ENCODE assay signal across 25 cellular contexts in the genomic region with DNA sequence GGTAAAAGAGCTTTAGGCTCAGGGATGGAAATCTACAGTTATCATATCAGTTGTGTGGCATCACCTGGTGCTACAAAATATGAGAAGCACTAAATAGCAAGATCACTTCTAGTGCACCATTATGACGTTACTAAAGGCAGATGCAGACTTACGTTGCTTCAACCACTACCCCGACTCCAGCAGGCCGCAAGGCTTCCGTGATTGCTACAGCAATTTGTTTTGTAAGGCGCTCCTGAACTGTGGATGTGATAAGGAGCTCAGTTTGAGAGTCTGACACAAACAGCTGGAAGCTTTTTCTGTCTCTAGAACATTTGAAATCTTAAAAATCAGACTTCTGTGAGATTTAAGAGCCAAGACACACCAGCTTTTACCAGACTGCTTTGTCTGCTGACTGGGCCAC.
"Had no signal": no experiment of that assay in that cellular context is flagged by ENCODE, and none has a peak within 500 bp of the region (broad histone marks: within the 10 kb centered on the region; RNA-seq: fewer than 3 reads in every experiment).

No MANE protein-coding gene starts in this region.

- H3K4me2 ChIP-seq: neural progenitor cell had no signal

- H3K36me3 ChIP-seq: neural progenitor cell, prostate gland, right atrium auricular region, sigmoid colon, suprapubic skin, transverse colon, vagina had no signal

- H3K27me3 Mint-ChIP-seq: memory B cell; naive B cell; natural killer cell treated with Interleukin-12 subunit alpha and Interleukin-12 subunit beta and Interleukin-15 and Interleukin-18, amount 100 ng/mL, for 72 hours; stimulated activated naive B cell treated with anti-CD40 and anti-IgM and Interleukin-4, amounts not matched to agents 10 μg/mL and 1 μg/mL and 100 μg/mL, for 72 hours; stimulated activated naive CD8-positive, alpha-beta T cell treated with anti-CD3 and anti-CD28 coated beads, Interleukin-15, Interleukin-2, amounts not matched to agents 100 ng/mL and 50 ng/mL, for 24 hours had no signal

- H2AFZ ChIP-seq: neural progenitor cell had no signal

- H3K4me1 ChIP-seq: prostate gland, right atrium auricular region, sigmoid colon, spleen, suprapubic skin, transverse colon, vagina had no signal

- H3K27ac Mint-ChIP-seq: memory B cell; mesothelial cell of epicardium; naive B cell; natural killer cell treated with Interleukin-12 subunit alpha and Interleukin-12 subunit beta and Interleukin-15 and Interleukin-18, amount 100 ng/mL, for 72 hours; neural progenitor cell; stimulated activated naive B cell treated with anti-CD40 and anti-IgM and Interleukin-4, amounts not matched to agents 10 μg/mL and 1 μg/mL and 100 μg/mL, for 72 hours; stimulated activated naive CD8-positive, alpha-beta T cell treated with anti-CD3 and anti-CD28 coated beads, Interleukin-15, Interleukin-2, amounts not matched to agents 100 ng/mL and 50 ng/mL, for 24 hours had no signal

- H3K36me3 Mint-ChIP-seq: neural progenitor cell had no signal

- DNase-seq: cortex of kidney; effector CD4-positive, alpha-beta T cell; foreskin melanocyte; glutamatergic neuron; heart right ventricle; hypothalamus; mucosa of descending colon; naive B cell; nucleus accumbens; sigmoid colon; spleen; stimulated activated naive B cell treated with anti-CD40 and anti-IgM and Interleukin-4, amounts not matched to agents 10 μg/mL and 1 μg/mL and 100 μg/mL, for 72 hours; transverse colon had no signal

- H3K4me3 ChIP-seq: heart right ventricle, lung, mucosa of descending colon, neural progenitor cell, prostate gland, right atrium auricular region, sigmoid colon, spleen, suprapubic skin, transverse colon, vagina had no signal

- H3K9ac ChIP-seq: neural progenitor cell had no signal

- H3K9me3 ChIP-seq: heart right ventricle, mucosa of descending colon, prostate gland, right atrium auricular region, sigmoid colon, spleen, suprapubic skin, transverse colon, vagina had no signal

- H3K27ac ChIP-seq: epithelial cell of prostate, heart right ventricle, neural progenitor cell, prostate gland, right atrium auricular region, sigmoid colon, spleen, suprapubic skin, transverse colon, vagina had no signal

- H3K4me1 Mint-ChIP-seq: memory B cell; mesothelial cell of epicardium; naive B cell; stimulated activated naive B cell treated with anti-CD40 and anti-IgM and Interleukin-4, amounts not matched to agents 10 μg/mL and 1 μg/mL and 100 μg/mL, for 72 hours had no signal

- H3K27me3 ChIP-seq: heart right ventricle, neural progenitor cell, right atrium auricular region, sigmoid colon, spleen, suprapubic skin, transverse colon, vagina had no signal

- H3K4me3 Mint-ChIP-seq: memory B cell; mesothelial cell of epicardium; naive B cell; natural killer cell treated with Interleukin-12 subunit alpha and Interleukin-12 subunit beta and Interleukin-15 and Interleukin-18, amount 100 ng/mL, for 72 hours; neural progenitor cell; stimulated activated naive B cell treated with anti-CD40 and anti-IgM and Interleukin-4, amounts not matched to agents 10 μg/mL and 1 μg/mL and 100 μg/mL, for 72 hours; stimulated activated naive CD8-positive, alpha-beta T cell treated with anti-CD3 and anti-CD28 coated beads, Interleukin-15, Interleukin-2, amounts not matched to agents 100 ng/mL and 50 ng/mL, for 24 hours had no signal

- H3K9me3 Mint-ChIP-seq: memory B cell; naive B cell; natural killer cell treated with Interleukin-12 subunit alpha and Interleukin-12 subunit beta and Interleukin-15 and Interleukin-18, amount 100 ng/mL, for 72 hours; neural progenitor cell; stimulated activated naive B cell treated with anti-CD40 and anti-IgM and Interleukin-4, amounts not matched to agents 10 μg/mL and 1 μg/mL and 100 μg/mL, for 72 hours; stimulated activated naive CD8-positive, alpha-beta T cell treated with anti-CD3 and anti-CD28 coated beads, Interleukin-15, Interleukin-2, amounts not matched to agents 100 ng/mL and 50 ng/mL, for 24 hours had no signal

- ATAC-seq: esophagus mucosa; heart right ventricle; mucosa of descending colon; natural killer cell treated with Interleukin-12 subunit alpha and Interleukin-12 subunit beta and Interleukin-15 and Interleukin-18, amount 100 ng/mL, for 72 hours; stimulated activated naive B cell treated with anti-CD40 and anti-IgM and Interleukin-4, amounts not matched to agents 10 μg/mL and 1 μg/mL and 100 μg/mL, for 72 hours had no signal
